ENCODE assay signal across 19 cellular contexts in genomic region chr11:15909937-15910598, GRCh38.
"Had no signal": no experiment of that assay in that cellular context is flagged by ENCODE, and none has a peak within 500 bp of the region (broad histone marks: within the 10 kb centered on the region; RNA-seq: fewer than 3 reads in every experiment).

No MANE protein-coding gene starts in this region.

- H3K4me1 Mint-ChIP-seq: activated naive CD4-positive, alpha-beta T cell treated with anti-CD3 and anti-CD28 coated beads, Interleukin-2, amount 10 ng/mL, durations not matched to agents 7 days and 5 days; activated naive CD8-positive, alpha-beta T cell treated with anti-CD3 and anti-CD28 coated beads, Interleukin-2, amount 50 U/mL, for 24 hours; activated T-helper 17 cell treated with anti-CD3 and anti-CD28 coated beads, Interleukin-2, amount 50 U/mL, for 72 hours; central memory CD8-positive, alpha-beta T cell; memory B cell; natural killer cell; stimulated activated naive B cell treated with anti-CD40 and anti-IgM and Interleukin-4, amounts not matched to agents 10 μg/mL and 1 μg/mL and 100 μg/mL, for 72 hours had no signal

- H3K4me1 ChIP-seq: thyroid gland had no signal

- H3K27ac Mint-ChIP-seq: activated naive CD4-positive, alpha-beta T cell treated with anti-CD3 and anti-CD28 coated beads, Interleukin-2, amount 10 ng/mL, durations not matched to agents 7 days and 5 days; activated naive CD8-positive, alpha-beta T cell treated with anti-CD3 and anti-CD28 coated beads, Interleukin-2, amount 50 U/mL, for 24 hours; activated T-helper 17 cell treated with anti-CD3 and anti-CD28 coated beads, Interleukin-2, amount 50 U/mL, for 72 hours; memory B cell; natural killer cell; stimulated activated naive B cell treated with anti-CD40 and anti-IgM and Interleukin-4, amounts not matched to agents 10 μg/mL and 1 μg/mL and 100 μg/mL, for 72 hours had no signal

- ATAC-seq: activated naive CD8-positive, alpha-beta T cell treated with anti-CD3 and anti-CD28 coated beads, Interleukin-2, amount 50 U/mL, for 24 hours; activated T-helper 17 cell treated with anti-CD3 and anti-CD28 coated beads, Interleukin-2, amount 50 U/mL, for 72 hours; esophagus mucosa; heart right ventricle; natural killer cell; stimulated activated naive B cell treated with anti-CD40 and anti-IgM and Interleukin-4, amounts not matched to agents 10 μg/mL and 1 μg/mL and 100 μg/mL, for 72 hours had no signal

- H3K36me3 Mint-ChIP-seq: activated naive CD4-positive, alpha-beta T cell treated with anti-CD3 and anti-CD28 coated beads, Interleukin-2, amount 10 ng/mL, durations not matched to agents 7 days and 5 days; brain; memory B cell; natural killer cell; stimulated activated naive B cell treated with anti-CD40 and anti-IgM and Interleukin-4, amounts not matched to agents 10 μg/mL and 1 μg/mL and 100 μg/mL, for 72 hours had no signal

- H3K27me3 ChIP-seq: heart right ventricle, thyroid gland had no signal

- DNase-seq: activated CD4-positive, alpha-beta T cell treated with anti-CD3 and anti-CD28 coated beads, Interleukin-2, amount 50 U/mL, for 48 hours; activated naive CD4-positive, alpha-beta T cell treated with anti-CD3 and anti-CD28 coated beads, Interleukin-2, amount 10 ng/mL, durations not matched to agents 7 days and 5 days; activated naive CD8-positive, alpha-beta T cell treated with anti-CD3 and anti-CD28 coated beads, Interleukin-2, amount 50 U/mL, for 24 hours; activated T-cell treated with anti-CD3 and anti-CD28 coated beads for 4 hours; anterior cingulate cortex; heart right ventricle; kidney glomerular epithelial cell; natural killer cell; occipital lobe; retina; stimulated activated naive B cell treated with anti-CD40 and anti-IgM and Interleukin-4, amounts not matched to agents 10 μg/mL and 1 μg/mL and 100 μg/mL, for 72 hours; T-helper 2 cell; thyroid gland had no signal

- H3K27ac ChIP-seq: coronary artery, heart right ventricle, thyroid gland had no signal

- H3K4me3 Mint-ChIP-seq: activated naive CD4-positive, alpha-beta T cell treated with anti-CD3 and anti-CD28 coated beads, Interleukin-2, amount 10 ng/mL, durations not matched to agents 7 days and 5 days; activated naive CD8-positive, alpha-beta T cell treated with anti-CD3 and anti-CD28 coated beads, Interleukin-2, amount 50 U/mL, for 24 hours; activated T-helper 17 cell treated with anti-CD3 and anti-CD28 coated beads, Interleukin-2, amount 50 U/mL, for 72 hours; brain; central memory CD8-positive, alpha-beta T cell; memory B cell; natural killer cell; stimulated activated naive B cell treated with anti-CD40 and anti-IgM and Interleukin-4, amounts not matched to agents 10 μg/mL and 1 μg/mL and 100 μg/mL, for 72 hours had no signal

- H3K9me3 Mint-ChIP-seq: activated naive CD4-positive, alpha-beta T cell treated with anti-CD3 and anti-CD28 coated beads, Interleukin-2, amount 10 ng/mL, durations not matched to agents 7 days and 5 days; activated naive CD8-positive, alpha-beta T cell treated with anti-CD3 and anti-CD28 coated beads, Interleukin-2, amount 50 U/mL, for 24 hours; activated T-helper 17 cell treated with anti-CD3 and anti-CD28 coated beads, Interleukin-2, amount 50 U/mL, for 72 hours; brain; central memory CD8-positive, alpha-beta T cell; memory B cell; natural killer cell; stimulated activated naive B cell treated with anti-CD40 and anti-IgM and Interleukin-4, amounts not matched to agents 10 μg/mL and 1 μg/mL and 100 μg/mL, for 72 hours had no signal

- H3K36me3 ChIP-seq: heart right ventricle, thyroid gland had no signal

- H3K4me3 ChIP-seq: coronary artery, heart right ventricle, thyroid gland had no signal

- H3K9me3 ChIP-seq: heart right ventricle, thyroid gland had no signal

- H3K27me3 Mint-ChIP-seq: activated naive CD4-positive, alpha-beta T cell treated with anti-CD3 and anti-CD28 coated beads, Interleukin-2, amount 10 ng/mL, durations not matched to agents 7 days and 5 days; activated naive CD8-positive, alpha-beta T cell treated with anti-CD3 and anti-CD28 coated beads, Interleukin-2, amount 50 U/mL, for 24 hours; activated T-helper 17 cell treated with anti-CD3 and anti-CD28 coated beads, Interleukin-2, amount 50 U/mL, for 72 hours; central memory CD8-positive, alpha-beta T cell; memory B cell; stimulated activated naive B cell treated with anti-CD40 and anti-IgM and Interleukin-4, amounts not matched to agents 10 μg/mL and 1 μg/mL and 100 μg/mL, for 72 hours had no signal
